Comparison of ENCODE assay signal across 8 cellular contexts in the genomic region with DNA sequence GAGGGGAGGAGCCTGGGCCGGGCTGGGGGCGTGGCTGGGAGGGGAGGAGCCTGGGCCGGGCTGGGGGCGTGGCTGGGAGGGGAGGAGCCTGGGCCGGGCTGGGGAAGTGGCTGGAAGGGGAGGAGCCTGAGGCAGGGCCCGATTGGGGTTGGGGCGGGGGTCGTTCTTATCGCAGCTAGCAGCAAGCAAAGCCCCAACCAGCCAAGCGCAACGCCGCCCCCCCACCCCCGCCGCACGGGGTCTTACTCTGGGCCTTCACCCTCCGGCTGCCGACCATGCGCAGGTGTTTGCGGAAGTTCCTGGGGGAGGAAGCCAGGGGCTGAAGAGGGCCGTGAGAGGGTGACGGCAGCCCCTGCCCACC. TPM values are rescaled to one million over a fixed set of nuclear protein-coding genes. Genes with fewer than 3 reads are reported as not detected.
DNase-seq lines count a peak whose midpoint lies in the region; ATAC-seq and TF ChIP-seq lines count a peak whose summit lies in the region.

No MANE protein-coding gene starts in this region.

- no peak overlapping the region for H3K4me3 Mint-ChIP-seq in activated CD8-positive, alpha-beta T cell treated with anti-CD3 and anti-CD28 coated beads for 36 hours
- H3K4me3 Mint-ChIP-seq in activated CD8-positive, alpha-beta T cell treated with anti-CD3 and anti-CD28 coated beads, Interleukin-2, amount 10 ng/mL, durations not matched to agents 7 days and 5 days: no peak overlapping the region

- H3K27me3 Mint-ChIP-seq in activated CD8-positive, alpha-beta T cell treated with anti-CD3 and anti-CD28 coated beads for 36 hours: no peaks in the 10 kb centered on the region
- no peaks in the 10 kb centered on the region for H3K27me3 Mint-ChIP-seq in activated CD8-positive, alpha-beta T cell treated with anti-CD3 and anti-CD28 coated beads, Interleukin-2, amount 10 ng/mL, durations not matched to agents 7 days and 5 days (ENCODE audit: low read depth)

- H3K27ac ChIP-seq in sigmoid colon: peak overlapping the region; percentile 63 to 82 (median 80)

- no peaks in the 10 kb centered on the region for H3K27me3 ChIP-seq in sigmoid colon

- CTCF ChIA-PET in activated CD8-positive, alpha-beta T cell treated with anti-CD3 and anti-CD28 coated beads for 36 hours (lab: Charles Lee): no interaction called here
- CTCF ChIA-PET in activated CD8-positive, alpha-beta T cell treated with anti-CD3 and anti-CD28 coated beads, Interleukin-2, amount 10 ng/mL, durations not matched to agents 7 days and 5 days (lab: Charles Lee): no interaction called here

- peaks cover 39% of the 10 kb centered on the region for H3K4me1 Mint-ChIP-seq in activated CD8-positive, alpha-beta T cell treated with anti-CD3 and anti-CD28 coated beads for 36 hours (ENCODE audit: low read depth)
- H3K4me1 Mint-ChIP-seq in activated CD8-positive, alpha-beta T cell treated with anti-CD3 and anti-CD28 coated beads, Interleukin-2, amount 10 ng/mL, durations not matched to agents 7 days and 5 days (ENCODE audit: low read depth): peaks cover 26% of the 10 kb centered on the region

- peaks cover 0 to 18% (median 7%) of the 10 kb centered on the region in 4 donors for H3K36me3 ChIP-seq in sigmoid colon

- peaks cover 0 to 41% (median 34%) of the 10 kb centered on the region in 4 donors for H3K4me1 ChIP-seq in sigmoid colon

- no peak for TF ChIP-seq CTCF in activated CD8-positive, alpha-beta T cell treated with anti-CD3 and anti-CD28 coated beads for 36 hours (IDR thresholded peaks at IDR 0.05)
- TF ChIP-seq CTCF in sigmoid colon (IDR thresholded peaks at IDR 0.05): no peak

- intact Hi-C loops in activated CD8-positive, alpha-beta T cell treated with anti-CD3 and anti-CD28 coated beads for 36 hours (cut with micrococcal nuclease): no loop called here
- intact Hi-C loops in left ventricle myocardium superior (cut with micrococcal nuclease) (no loop called here), sigmoid colon (cut with DNase I) (loop anchor here (10.0 kb wide), 1 partner anchor 151 kb away; the partner anchor contains the start of gene ARRDC1)

- peak overlapping the region; percentile 35 to 61 (median 57) for H3K4me3 ChIP-seq in sigmoid colon

- peak; percentile 49 for DNase-seq in activated CD8-positive, alpha-beta T cell treated with anti-CD3 and anti-CD28 coated beads for 36 hours
- DNase-seq in activated CD8-positive, alpha-beta T cell treated with anti-CD3 and anti-CD28 coated beads, Interleukin-2, amount 10 ng/mL, durations not matched to agents 7 days and 5 days: no peak
- peak; percentile 47 for DNase-seq in activated T-helper 1 cell treated with Interleukin-2 at 50 U/mL for 16 hours (ENCODE audit: low read depth)
- peak; percentile 67 for DNase-seq in left ventricle myocardium superior
- peak; percentile 88 for DNase-seq in sigmoid colon

- H3K36me3 Mint-ChIP-seq in activated CD8-positive, alpha-beta T cell treated with anti-CD3 and anti-CD28 coated beads for 36 hours (ENCODE audit: low read depth): peaks cover 52% of the 10 kb centered on the region
- peaks cover 38% of the 10 kb centered on the region for H3K36me3 Mint-ChIP-seq in activated CD8-positive, alpha-beta T cell treated with anti-CD3 and anti-CD28 coated beads, Interleukin-2, amount 10 ng/mL, durations not matched to agents 7 days and 5 days (ENCODE audit: low read depth)

- ATAC-seq in activated CD8-positive, alpha-beta T cell treated with anti-CD3 and anti-CD28 coated beads for 36 hours: peak; percentile 17
- ATAC-seq in activated CD8-positive, alpha-beta T cell treated with anti-CD3 and anti-CD28 coated beads, Interleukin-2, amount 10 ng/mL, durations not matched to agents 7 days and 5 days: no peak
- ATAC-seq in left ventricle myocardium superior: peak; percentile 42
- ATAC-seq in GM19397 (IDR thresholded peaks at IDR 0.05; ENCODE audit: unreplicated experiment): no peak
- ATAC-seq in GM21576 (IDR thresholded peaks at IDR 0.05; ENCODE audit: unreplicated experiment): no peak
- ATAC-seq in HG02840 (IDR thresholded peaks at IDR 0.05; ENCODE audit: low FRiP score, unreplicated experiment): no peak

- no peaks in the 10 kb centered on the region for H3K9me3 Mint-ChIP-seq in activated CD8-positive, alpha-beta T cell treated with anti-CD3 and anti-CD28 coated beads for 36 hours
- no peaks in the 10 kb centered on the region for H3K9me3 Mint-ChIP-seq in activated CD8-positive, alpha-beta T cell treated with anti-CD3 and anti-CD28 coated beads, Interleukin-2, amount 10 ng/mL, durations not matched to agents 7 days and 5 days (ENCODE audit: insufficient read depth)

- no peaks in the 10 kb centered on the region for H3K9me3 ChIP-seq in sigmoid colon

- peak in 1 of 2 donors; percentile 30 for TF ChIP-seq POLR2A in sigmoid colon (IDR thresholded peaks at IDR 0.05)

- POLR2A ChIA-PET in activated CD8-positive, alpha-beta T cell treated with anti-CD3 and anti-CD28 coated beads for 36 hours (lab: Charles Lee): interaction anchor here (1.4 kb wide), 2 partner anchors 8 to 31 kb away, joined by 3 to 7 read pairs; partner anchors contain the start of genes EXD3 and NOXA1
- POLR2A ChIA-PET in activated CD8-positive, alpha-beta T cell treated with anti-CD3 and anti-CD28 coated beads, Interleukin-2, amount 10 ng/mL, durations not matched to agents 7 days and 5 days (lab: Charles Lee): no interaction called here

- H3K27ac Mint-ChIP-seq in activated CD8-positive, alpha-beta T cell treated with anti-CD3 and anti-CD28 coated beads for 36 hours: no peak overlapping the region
- no peak overlapping the region for H3K27ac Mint-ChIP-seq in activated CD8-positive, alpha-beta T cell treated with anti-CD3 and anti-CD28 coated beads, Interleukin-2, amount 10 ng/mL, durations not matched to agents 7 days and 5 days

- no peak for TF ChIP-seq EP300 in sigmoid colon (IDR thresholded peaks at IDR 0.05)

- 5 to 9% methylated on average over 19 to 20 of the region's 21 CpGs for WGBS in sigmoid colon, 2 donors

RNA-seq across cellular contexts. Expression of gene NSMF, which starts 5.0 kb away (rescaled TPM):
- total RNA-seq in activated CD8-positive, alpha-beta T cell treated with anti-CD3 and anti-CD28 coated beads for 36 hours: 100 to 1,000 TPM; 112 to 116 TPM
- 10 to 100 TPM; 55.0 to 59.0 TPM for total RNA-seq in activated CD8-positive, alpha-beta T cell treated with anti-CD3 and anti-CD28 coated beads, Interleukin-2, amount 10 ng/mL, durations not matched to agents 7 days and 5 days
- total RNA-seq in left ventricle myocardium superior: 10.2 TPM
- 10 to 100 TPM; 21.8 to 33.8 (median 27.4) TPM for total RNA-seq in sigmoid colon
- polyA plus RNA-seq in sigmoid colon: 10 to 100 TPM; 24.0 to 50.4 (median 42.4) TPM

RNA-seq across cellular contexts. Expression of gene ENTPD8, which starts 13.0 kb away (rescaled TPM):
- not detected for total RNA-seq in activated CD8-positive, alpha-beta T cell treated with anti-CD3 and anti-CD28 coated beads for 36 hours
- total RNA-seq in activated CD8-positive, alpha-beta T cell treated with anti-CD3 and anti-CD28 coated beads, Interleukin-2, amount 10 ng/mL, durations not matched to agents 7 days and 5 days: not detected
- not detected for total RNA-seq in left ventricle myocardium superior
- total RNA-seq in sigmoid colon: under 1 TPM in 1 of 4 donors, not detected in 3; 0.71 TPM
- 10 to 100 TPM; 32.4 to 65.3 (median 44.4) TPM for polyA plus RNA-seq in sigmoid colon

RNA-seq across cellular contexts. Expression of gene NOXA1, which starts 30.9 kb away (rescaled TPM):
- total RNA-seq in activated CD8-positive, alpha-beta T cell treated with anti-CD3 and anti-CD28 coated beads for 36 hours: under 1 TPM; 0.72 to 0.95 TPM
- under 1 TPM; 0.52 to 0.58 TPM for total RNA-seq in activated CD8-positive, alpha-beta T cell treated with anti-CD3 and anti-CD28 coated beads, Interleukin-2, amount 10 ng/mL, durations not matched to agents 7 days and 5 days
- 1.9 TPM for total RNA-seq in left ventricle myocardium superior
- 1 to 10 TPM; 1.4 to 3.3 (median 2.9) TPM for total RNA-seq in sigmoid colon
- 10 to 100 TPM; 15.0 to 16.4 (median 15.4) TPM for polyA plus RNA-seq in sigmoid colon

RNA-seq across cellular contexts. Expression of gene EXD3, which starts 31.2 kb away (rescaled TPM):
- total RNA-seq in activated CD8-positive, alpha-beta T cell treated with anti-CD3 and anti-CD28 coated beads for 36 hours: 1 to 10 TPM; 8.1 to 9.0 TPM
- 10 to 100 TPM in 1 of 2 experiments, 1 to 10 TPM in 1; 10.0 to 10.9 TPM for total RNA-seq in activated CD8-positive, alpha-beta T cell treated with anti-CD3 and anti-CD28 coated beads, Interleukin-2, amount 10 ng/mL, durations not matched to agents 7 days and 5 days
- total RNA-seq in left ventricle myocardium superior: 8.3 TPM
- total RNA-seq in sigmoid colon: 10 to 100 TPM in 2 of 4 donors, 1 to 10 TPM in 2; 8.9 to 25.5 (median 11.8) TPM
- 10 to 100 TPM; 18.0 to 29.7 (median 26.6) TPM for polyA plus RNA-seq in sigmoid colon

Comparison
In these comparisons a context has a peak if more than half of its experiments do, and no peak if none do; other contexts are left out.
1. ATAC-seq: peak in activated CD8-positive, alpha-beta T cell treated with anti-CD3 and anti-CD28 coated beads for 36 hours (single experiment) and left ventricle myocardium superior (single experiment); none in activated CD8-positive, alpha-beta T cell treated with anti-CD3 and anti-CD28 coated beads, Interleukin-2, amount 10 ng/mL, durations not matched to agents 7 days and 5 days (single experiment), GM19397 (single experiment), GM21576 (single experiment) and HG02840 (single experiment).